ENCODE assay signal across 8 cellular contexts in the genomic region with DNA sequence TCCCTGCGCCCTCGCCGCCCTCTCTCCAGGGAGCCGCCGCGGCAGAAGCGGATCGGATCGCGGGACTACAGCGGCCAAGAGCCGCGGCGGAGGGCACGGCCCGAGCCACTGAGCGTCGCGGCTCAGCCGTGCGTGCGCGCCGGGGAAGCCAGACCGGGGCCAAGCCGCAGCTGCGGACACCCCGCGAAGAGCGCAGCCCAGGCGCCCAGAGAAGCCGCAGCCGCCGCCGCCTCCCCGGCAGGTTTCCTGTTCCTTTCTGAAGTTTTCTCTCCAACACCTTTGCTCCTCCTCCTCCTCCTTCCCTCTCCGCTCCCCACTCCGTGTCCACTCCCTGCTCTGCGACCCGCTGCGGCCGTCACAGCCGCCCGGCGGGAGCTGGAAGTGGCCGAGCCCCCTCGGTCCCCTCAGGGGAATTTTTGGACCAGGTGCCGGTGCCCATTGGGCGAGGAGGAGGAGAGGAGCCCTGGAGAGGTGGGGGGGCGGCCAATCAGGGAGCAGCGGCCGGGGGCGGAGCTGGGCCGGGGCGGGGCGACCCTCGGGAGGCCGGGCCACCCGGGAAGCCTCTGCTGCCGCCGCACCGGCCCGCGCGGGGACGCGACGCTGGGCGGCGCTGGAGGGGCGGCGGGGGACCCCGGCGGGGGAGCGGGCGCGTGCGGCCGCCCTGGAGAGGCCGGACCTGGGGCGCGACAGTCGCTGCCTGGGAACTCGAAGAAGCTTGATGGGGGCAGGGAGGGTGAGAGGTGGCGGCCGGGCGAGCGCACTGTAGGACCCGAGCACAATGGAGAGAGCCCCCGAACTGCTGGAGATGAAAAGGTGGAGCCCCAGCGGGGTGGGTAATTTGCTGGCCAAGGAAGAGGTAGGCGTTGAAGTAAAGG. TPM values are rescaled to one million over a fixed set of nuclear protein-coding genes. Genes with fewer than 3 reads are reported as not detected.
DNase-seq lines count a peak whose midpoint lies in the region; ATAC-seq and TF ChIP-seq lines count a peak whose summit lies in the region.

Gene ITPR2, minus strand, starts transcription at position 378 of the 875 bp plus-strand sequence. CDS start 413 bp downstream, outside the sequence.

- H3K27ac ChIP-seq in colonic mucosa = peak within 1 kb of the TSS; percentile 94

- intact Hi-C loops in colonic mucosa (cut with DNase I) = no loop called here
- intact Hi-C loops in left colon (cut with DNase I, micrococcal nuclease) = no loop called here

- peak; percentile 75 for ATAC-seq in GM19025 (IDR thresholded peaks at IDR 0.05; ENCODE audit: low read depth, unreplicated experiment)
- ATAC-seq in HG03280 (IDR thresholded peaks at IDR 0.05; ENCODE audit: unreplicated experiment) = peak; percentile 81
- peak; percentile 93 for ATAC-seq in left colon

- no peaks in the 10 kb centered on the region for H3K36me3 ChIP-seq in BE2C
- H3K36me3 ChIP-seq in colonic mucosa = no peaks in the 10 kb centered on the region

- DNase-seq in BE2C (peak; percentile 98), NCI-H510A (lab: John Stamatoyannopoulos, UW) (peak; percentile 89), colonic mucosa (peak; percentile 96), left colon (peak; percentile 96)
- DNase-seq in activated CD4-positive, alpha-beta T cell treated with anti-CD3 and anti-CD28 coated beads for 4 hours = peak; percentile 91
- DNase-seq in stimulated activated CD4-positive, alpha-beta T cell treated with anti-CD3 and anti-CD28 coated beads, Interleukin-2, amount 100 ng/mL, for 24 hours = peak; percentile 93 to 95

- H3K9me3 ChIP-seq in BE2C = no peaks in the 10 kb centered on the region
- H3K9me3 ChIP-seq in colonic mucosa = no peaks in the 10 kb centered on the region

- H3K4me3 ChIP-seq in BE2C (ENCODE audit: low read depth, low read length) (peak within 1 kb of the TSS; percentile 86), colonic mucosa (peak within 1 kb of the TSS; percentile 72)

- TF ChIP-seq CTCF in BE2C (IDR thresholded peaks at IDR 0.05; ENCODE audit: low read depth, low read length) (no peak), colonic mucosa (IDR thresholded peaks at IDR 0.05) (no peak)

- peak within 1 kb of the TSS; percentile 84 to 88 for H3K9ac ChIP-seq in colonic mucosa (ENCODE audit: low read depth in 2 of 2, low read length in 2 of 2)

- H3K4me1 ChIP-seq in BE2C (no peaks in the 10 kb centered on the region; the same call in 1 of the 2 replicates), colonic mucosa (peaks cover 4% of the 10 kb centered on the region)

- H3K27me3 ChIP-seq in BE2C (no peaks in the 10 kb centered on the region), colonic mucosa (no peaks in the 10 kb centered on the region)

RNA-seq across cellular contexts. Expression of gene ITPR2, which starts in this region (rescaled TPM):
- polyA plus RNA-seq in BE2C (2012; ENCODE audit: insufficient read depth, insufficient read length, low read depth) = 3.2 TPM
- total RNA-seq in colonic mucosa = 10 to 100 TPM; 15.9 to 39.3 TPM
- total RNA-seq in left colon = 10 to 100 TPM; 31.3 to 31.7 TPM

Comparison
In these comparisons a context has a peak if more than half of its experiments do, and no peak if none do; other contexts are left out.
1. Peak in every context shown above with its lines: DNase-seq, ATAC-seq, H3K4me3 ChIP-seq and H3K27ac ChIP-seq.